Comparison of ENCODE assay signal across 16 cellular contexts in genomic region chr6:18053555-18054445, GRCh38.
DNase-seq lines count a peak whose midpoint lies in the region; ATAC-seq, FAIRE-seq and TF ChIP-seq lines count a peak whose summit lies in the region.
"Had no signal": no experiment of that assay in that cellular context is flagged by ENCODE, and none has a peak within 500 bp of the region (broad histone marks: within the 10 kb centered on the region; RNA-seq: fewer than 3 reads in every experiment).

No MANE protein-coding gene starts in this region.

- H3K79me2 ChIP-seq in GM23248 (ENCODE audit: insufficient read depth): no peaks in the 10 kb centered on the region
- H3K79me2 ChIP-seq: parathyroid adenoma had no signal

- H2AFZ ChIP-seq in GM23248: peak overlapping the region; percentile 58
- H2AFZ ChIP-seq: parathyroid adenoma had no signal

- no peak overlapping the region for H3K4me3 Mint-ChIP-seq in activated CD4-positive, alpha-beta T cell treated with anti-CD3 and anti-CD28 coated beads, Interleukin-2, amount 10 ng/mL, durations not matched to agents 24 days and 14 days
- H3K4me3 Mint-ChIP-seq: CD4-positive, alpha-beta memory T cell; stimulated activated naive B cell treated with anti-CD40 and anti-IgM and Interleukin-4, amounts not matched to agents 10 μg/mL and 1 μg/mL and 100 μg/mL, for 72 hours had no signal

- no peaks in the 10 kb centered on the region for H3F3A ChIP-seq in GM23248 (ENCODE audit: insufficient read depth)

- H3K9ac ChIP-seq in GM23248: peak overlapping the region; percentile 46
- H3K9ac ChIP-seq: parathyroid adenoma had no signal

- in situ Hi-C loops in GM23248 (cut with MboI): no loop called here

- WGBS in GM23248 (ENCODE audit: low coverage in 1 of 2, low lambda C conversion rate in 2 of 2, missing lambda C conversion rate in 2 of 2), 2 experiments: 64% methylated on average over 6 of the region's 6 CpGs
- 20 to 54% (median 30%) methylated on average over 6 of the region's 6 CpGs for WGBS in small intestine, 3 donors

- H3K27ac ChIP-seq in GM23248: peak overlapping the region; percentile 8
- H3K27ac ChIP-seq in small intestine (ENCODE audit: low read depth in 1 of 2, low read length in 1 of 2): peak overlapping the region; percentile 32 to 88
- no peak overlapping the region for H3K27ac ChIP-seq in A673 (ENCODE audit: low read depth, low read length, poor library complexity, severe bottlenecking)
- H3K27ac ChIP-seq: parathyroid adenoma had no signal

- H4K20me1 ChIP-seq in GM23248 (ENCODE audit: insufficient read depth): no peaks in the 10 kb centered on the region

- H3K36me3 Mint-ChIP-seq in activated CD4-positive, alpha-beta T cell treated with anti-CD3 and anti-CD28 coated beads, Interleukin-2, amount 10 ng/mL, durations not matched to agents 24 days and 14 days (ENCODE audit: low read depth): no peaks in the 10 kb centered on the region
- H3K36me3 Mint-ChIP-seq: CD4-positive, alpha-beta memory T cell; stimulated activated naive B cell treated with anti-CD40 and anti-IgM and Interleukin-4, amounts not matched to agents 10 μg/mL and 1 μg/mL and 100 μg/mL, for 72 hours had no signal

- intact Hi-C loops in A673 (cut with micrococcal nuclease; ENCODE audit: unreplicated experiment): no loop called here
- intact Hi-C loops in activated CD4-positive, alpha-beta T cell treated with anti-CD3 and anti-CD28 coated beads, Interleukin-2, amount 10 ng/mL, durations not matched to agents 24 days and 14 days (cut with micrococcal nuclease): no loop called here

- no peaks in the 10 kb centered on the region for H3K27me3 ChIP-seq in GM23248 (replicated peaks; ENCODE audit: insufficient read depth)
- no peaks in the 10 kb centered on the region for H3K27me3 ChIP-seq in small intestine (ENCODE audit: control insufficient read depth in 2 of 2, insufficient read depth in 2 of 2, low read length in 2 of 2)
- no peaks in the 10 kb centered on the region for H3K27me3 ChIP-seq in A673 (replicated peaks; ENCODE audit: insufficient read depth, low read depth, low read length, poor library complexity)

- peaks cover 2% of the 10 kb centered on the region for H3K4me1 Mint-ChIP-seq in activated CD4-positive, alpha-beta T cell treated with anti-CD3 and anti-CD28 coated beads, Interleukin-2, amount 10 ng/mL, durations not matched to agents 24 days and 14 days
- H3K4me1 Mint-ChIP-seq: stimulated activated naive B cell treated with anti-CD40 and anti-IgM and Interleukin-4, amounts not matched to agents 10 μg/mL and 1 μg/mL and 100 μg/mL, for 72 hours had no signal

- H3K4me2 ChIP-seq in GM23248 (ENCODE audit: unreplicated experiment): peak overlapping the region; percentile 19

- peaks cover 6% of the 10 kb centered on the region for H3K27me3 Mint-ChIP-seq in activated CD4-positive, alpha-beta T cell treated with anti-CD3 and anti-CD28 coated beads, Interleukin-2, amount 10 ng/mL, durations not matched to agents 24 days and 14 days

- no peak for TF ChIP-seq CTCF in A673 (conservative IDR thresholded peaks at IDR 0.05; ENCODE audit: low read depth, low read length)

- CTCF ChIA-PET in A673 (lab: Charles Lee): no interaction called here

- H3K36me3 ChIP-seq in GM23248 (ENCODE audit: low read depth) (no peaks in the 10 kb centered on the region), small intestine (ENCODE audit: control insufficient read depth in 2 of 2, insufficient read depth in 2 of 2, low read length in 2 of 2) (no peaks in the 10 kb centered on the region), A673 (ENCODE audit: insufficient read depth, low read length, poor library complexity, severe bottlenecking) (no peaks in the 10 kb centered on the region)

- peak overlapping the region; percentile 19 for H3K4me3 ChIP-seq in GM23248
- H3K4me3 ChIP-seq in small intestine (ENCODE audit: low read depth in 1 of 2, low read length in 2 of 2): no peak overlapping the region
- no peak overlapping the region for H3K4me3 ChIP-seq in A673 (ENCODE audit: low read depth, low read length, poor library complexity, severe bottlenecking)

- peaks cover 12% of the 10 kb centered on the region for H3K4me1 ChIP-seq in GM23248 (ENCODE audit: insufficient read depth)
- peaks cover 3 to 4% of the 10 kb centered on the region in 2 donors for H3K4me1 ChIP-seq in small intestine (ENCODE audit: control insufficient read depth in 2 of 2, insufficient read depth in 1 of 2, low read depth in 1 of 2, low read length in 1 of 2)
- H3K4me1 ChIP-seq in A673 (ENCODE audit: insufficient read depth, low read length, poor library complexity, severe bottlenecking): peaks cover 6% of the 10 kb centered on the region
- H3K4me1 ChIP-seq: parathyroid adenoma had no signal

- no peaks in the 10 kb centered on the region for H3K9me2 ChIP-seq in GM23248 (ENCODE audit: insufficient read depth)

- BruUV-seq in A673 (replicated peaks; lab: Mats Ljungman, UMichigan): no TSS peak

- no peak for FAIRE-seq in small intestine (lab: Jason Lieb, UNC)

- POLR2A ChIA-PET in A673 (lab: Charles Lee; ENCODE audit: low non-redundant PET): no interaction called here

- H3K27ac Mint-ChIP-seq in activated CD4-positive, alpha-beta T cell treated with anti-CD3 and anti-CD28 coated beads, Interleukin-2, amount 10 ng/mL, durations not matched to agents 24 days and 14 days: no peak overlapping the region
- H3K27ac Mint-ChIP-seq: CD4-positive, alpha-beta memory T cell; stimulated activated naive B cell treated with anti-CD40 and anti-IgM and Interleukin-4, amounts not matched to agents 10 μg/mL and 1 μg/mL and 100 μg/mL, for 72 hours had no signal

- H3K9me3 Mint-ChIP-seq in activated CD4-positive, alpha-beta T cell treated with anti-CD3 and anti-CD28 coated beads, Interleukin-2, amount 10 ng/mL, durations not matched to agents 24 days and 14 days: no peaks in the 10 kb centered on the region
- H3K9me3 Mint-ChIP-seq: stimulated activated naive B cell treated with anti-CD40 and anti-IgM and Interleukin-4, amounts not matched to agents 10 μg/mL and 1 μg/mL and 100 μg/mL, for 72 hours had no signal

- H3K9me3 ChIP-seq in GM23248 (ENCODE audit: low read depth) (no peaks in the 10 kb centered on the region), small intestine (ENCODE audit: control insufficient read depth, low read depth) (no peaks in the 10 kb centered on the region), A673 (ENCODE audit: low read depth, low read length, poor library complexity, severe bottlenecking) (no peaks in the 10 kb centered on the region)

- no peak for ATAC-seq in HG03342 (IDR thresholded peaks at IDR 0.05; ENCODE audit: unreplicated experiment)
- ATAC-seq: HCT116; left ventricle myocardium superior; stimulated activated naive B cell treated with anti-CD40 and anti-IgM and Interleukin-4, amounts not matched to agents 10 μg/mL and 1 μg/mL and 100 μg/mL, for 72 hours had no signal

- DNase-seq in GM23248 (peak; percentile 41), RPMI7951 (ENCODE audit: low read depth) (peak; percentile 51), fibroblast of gingiva (ENCODE audit: low read depth) (peak; percentile 32), small intestine (peak; percentile 90), RKO (ENCODE audit: low spot score) (no peak), A673 (ENCODE audit: low spot score) (no peak)
- no peak for DNase-seq in activated CD4-positive, alpha-beta T cell treated with anti-CD3 and anti-CD28 coated beads, Interleukin-2, amount 10 ng/mL, durations not matched to agents 24 days and 14 days
- DNase-seq: CD4-positive, alpha-beta memory T cell; left ventricle myocardium superior; NCI-H1930; stimulated activated CD4-positive, alpha-beta T cell treated with anti-CD3 and anti-CD28 coated beads, Interleukin-1b, Interleukin-23, amount 100 ng/mL, for 48 hours; stimulated activated naive B cell treated with anti-CD40 and anti-IgM and Interleukin-4, amounts not matched to agents 10 μg/mL and 1 μg/mL and 100 μg/mL, for 72 hours; T1000 had no signal

Comparison
In these comparisons a context has a peak if more than half of its experiments do, and no peak if none do; other contexts are left out.
1. DNase-seq: peak in GM23248 (single experiment), RPMI7951 (single experiment), fibroblast of gingiva (single experiment) and small intestine (single experiment); none in RKO (single experiment), A673 (single experiment) and activated CD4-positive, alpha-beta T cell treated with anti-CD3 and anti-CD28 coated beads, Interleukin-2, amount 10 ng/mL, durations not matched to agents 24 days and 14 days (single experiment).